15 cellular contexts compared by ENCODE assay signal in genomic region chr11:12291767-12292166, GRCh38.
"Had no signal": no experiment of that assay in that cellular context is flagged by ENCODE, and none has a peak within 500 bp of the region (broad histone marks: within the 10 kb centered on the region; RNA-seq: fewer than 3 reads in every experiment).

No MANE protein-coding gene starts in this region.

- H3K36me3 ChIP-seq: gastrocnemius medialis, heart right ventricle had no signal

- H3K27me3 Mint-ChIP-seq: activated CD8-positive, alpha-beta memory T cell treated with anti-CD3 and anti-CD28 coated beads, Interleukin-2, amount 10 ng/mL, durations not matched to agents 7 days and 5 days; natural killer cell treated with Interleukin-12 subunit alpha and Interleukin-12 subunit beta and Interleukin-15 and Interleukin-18, amount 100 ng/mL, for 72 hours had no signal

- H3K27me3 ChIP-seq: gastrocnemius medialis, heart right ventricle, stomach had no signal

- H3K4me3 Mint-ChIP-seq: activated CD8-positive, alpha-beta memory T cell treated with anti-CD3 and anti-CD28 coated beads, Interleukin-2, amount 10 ng/mL, durations not matched to agents 7 days and 5 days; activated naive CD4-positive, alpha-beta T cell treated with anti-CD3 and anti-CD28 coated beads for 36 hours; natural killer cell treated with Interleukin-12 subunit alpha and Interleukin-12 subunit beta and Interleukin-15 and Interleukin-18, amount 100 ng/mL, for 72 hours had no signal

- FAIRE-seq: islet of Langerhans, TTC549 had no signal

- H3K4me3 ChIP-seq: gastrocnemius medialis, heart right ventricle, stomach, thoracic aorta had no signal

- H3K9me3 Mint-ChIP-seq: activated naive CD4-positive, alpha-beta T cell treated with anti-CD3 and anti-CD28 coated beads for 36 hours; natural killer cell treated with Interleukin-12 subunit alpha and Interleukin-12 subunit beta and Interleukin-15 and Interleukin-18, amount 100 ng/mL, for 72 hours had no signal

- H3K27ac ChIP-seq: gastrocnemius medialis, heart right ventricle, stomach, thoracic aorta had no signal

- H3K27ac Mint-ChIP-seq: activated CD8-positive, alpha-beta memory T cell treated with anti-CD3 and anti-CD28 coated beads, Interleukin-2, amount 10 ng/mL, durations not matched to agents 7 days and 5 days; activated naive CD4-positive, alpha-beta T cell treated with anti-CD3 and anti-CD28 coated beads for 36 hours; natural killer cell treated with Interleukin-12 subunit alpha and Interleukin-12 subunit beta and Interleukin-15 and Interleukin-18, amount 100 ng/mL, for 72 hours had no signal

- H3K36me3 Mint-ChIP-seq: activated CD8-positive, alpha-beta memory T cell treated with anti-CD3 and anti-CD28 coated beads, Interleukin-2, amount 10 ng/mL, durations not matched to agents 7 days and 5 days; natural killer cell treated with Interleukin-12 subunit alpha and Interleukin-12 subunit beta and Interleukin-15 and Interleukin-18, amount 100 ng/mL, for 72 hours had no signal

- H3K9me3 ChIP-seq: gastrocnemius medialis, heart right ventricle, stomach, thoracic aorta had no signal

- DNase-seq: activated CD4-positive, alpha-beta T cell treated with anti-CD3 and anti-CD28 coated beads, Interleukin-2, amount 50 U/mL, for 1 hour; activated CD8-positive, alpha-beta memory T cell treated with anti-CD3 and anti-CD28 coated beads, Interleukin-2, amount 10 ng/mL, durations not matched to agents 7 days and 5 days; activated naive CD4-positive, alpha-beta T cell treated with anti-CD3 and anti-CD28 coated beads for 36 hours; central memory CD4-positive, alpha-beta T cell; cortex of kidney; effector CD8-positive, alpha-beta T cell; gastrocnemius medialis; heart right ventricle; stimulated activated CD4-positive, alpha-beta T cell treated with anti-CD3 and anti-CD28 coated beads, Interleukin-2, amount 100 ng/mL, for 24 hours; stomach; T-helper 1 cell had no signal
